In genomic region chr22:21734540-21735197, GRCh38 we compare ENCODE assay signal across 8 cellular contexts. TPM values are rescaled to one million over a fixed set of nuclear protein-coding genes. Genes with fewer than 3 reads are reported as not detected.
A peak's percentile ranks its signal among the peaks of the same experiment; 100 is the strongest.
DNase-seq lines count a peak whose midpoint lies in the region; ATAC-seq and TF ChIP-seq lines count a peak whose summit lies in the region.

No MANE protein-coding gene starts in this region.

- no peaks in the 10 kb centered on the region for H3K9me2 ChIP-seq in OCI-LY1 (ENCODE audit: low read depth, low read length)

- H3K9ac ChIP-seq in OCI-LY1 (ENCODE audit: low read length): peak overlapping the region; percentile 93
- no peak overlapping the region for H3K9ac ChIP-seq in neuronal stem cell (ENCODE audit: low read depth, low read length, poor library complexity)

- H4K20me1 ChIP-seq in OCI-LY1 (ENCODE audit: insufficient read depth, low read length): no peaks in the 10 kb centered on the region

- H3K9me3 ChIP-seq in OCI-LY1 (ENCODE audit: low read length) (no peaks in the 10 kb centered on the region), neuronal stem cell (replicated peaks in 1 of 2; ENCODE audit: control insufficient read depth in 2 of 2, insufficient read depth in 1 of 2, low read depth in 1 of 2, low read length in 2 of 2) (no peaks in the 10 kb centered on the region)

- H3K14ac ChIP-seq in neuronal stem cell (ENCODE audit: low read length): no peak overlapping the region

- H3K4me2 ChIP-seq in OCI-LY1 (ENCODE audit: low read length) (peak overlapping the region; percentile 98), neuronal stem cell (ENCODE audit: insufficient read depth, low read length, poor library complexity, severe bottlenecking) (peak overlapping the region; percentile 81)

- no peak overlapping the region for H2AK5ac ChIP-seq in neuronal stem cell (ENCODE audit: low read depth, low read length)

- H3K27ac ChIP-seq in OCI-LY1 (ENCODE audit: low read depth, low read length, poor library complexity, severe bottlenecking) (peak overlapping the region; percentile 88), neuronal stem cell (replicated peaks; ENCODE audit: low read length) (no peak overlapping the region)

- H2BK15ac ChIP-seq in neuronal stem cell (ENCODE audit: low read length): no peak overlapping the region

- no peak overlapping the region for H2BK12ac ChIP-seq in neuronal stem cell (ENCODE audit: low read length)

- H2BK5ac ChIP-seq in neuronal stem cell (ENCODE audit: low read length): no peak overlapping the region

- H3F3A ChIP-seq in OCI-LY1 (ENCODE audit: insufficient read depth, low read length): no peaks in the 10 kb centered on the region

- H2AFZ ChIP-seq in OCI-LY1 (ENCODE audit: low read length): no peak overlapping the region
- H2AFZ ChIP-seq in neuronal stem cell (ENCODE audit: low read length): peak overlapping the region; percentile 92

- no peaks in the 10 kb centered on the region for H3K79me1 ChIP-seq in neuronal stem cell (ENCODE audit: low read depth, low read length)

- no peaks in the 10 kb centered on the region for H3K79me2 ChIP-seq in OCI-LY1 (ENCODE audit: insufficient read depth, low read length)

- no peak overlapping the region for H3K4ac ChIP-seq in neuronal stem cell (ENCODE audit: low read length)

- no peak overlapping the region for H3K23ac ChIP-seq in neuronal stem cell (ENCODE audit: low read depth, low read length, poor library complexity)

- ATAC-seq in effector memory CD8-positive, alpha-beta T cell (replicated peaks): no peak
- no peak for ATAC-seq in HG03439 (IDR thresholded peaks at IDR 0.05; ENCODE audit: unreplicated experiment)

- H3K36me3 ChIP-seq in OCI-LY1 (ENCODE audit: insufficient read depth, low read length) (no peaks in the 10 kb centered on the region), neuronal stem cell (replicated peaks in 1 of 2; ENCODE audit: control insufficient read depth in 2 of 2, insufficient read depth in 2 of 2, low read length in 2 of 2) (peaks cover 1 to 32% of the 10 kb centered on the region in 2 donors)

- TF ChIP-seq POLR2A in erythroblast (IDR thresholded peaks at IDR 0.05; ENCODE audit: low read length): no peak

- H3K4me3 Mint-ChIP-seq in effector memory CD8-positive, alpha-beta T cell: peak overlapping the region; percentile 93

- no peak overlapping the region for H2BK120ac ChIP-seq in neuronal stem cell (ENCODE audit: low read depth, low read length)

- no peak overlapping the region for H4K8ac ChIP-seq in neuronal stem cell (ENCODE audit: low read depth, low read length)

- no peaks in the 10 kb centered on the region for H3K27me3 Mint-ChIP-seq in effector memory CD8-positive, alpha-beta T cell

- peaks cover 33 to 42% of the 10 kb centered on the region in 2 donors for H3K4me1 Mint-ChIP-seq in effector memory CD8-positive, alpha-beta T cell (ENCODE audit: low read depth in 2 of 2)

- peaks cover 3% of the 10 kb centered on the region for H3K36me3 Mint-ChIP-seq in effector memory CD8-positive, alpha-beta T cell (ENCODE audit: insufficient read depth)

- H3K4me1 ChIP-seq in OCI-LY1 (ENCODE audit: insufficient read depth, low read length, severe bottlenecking): peaks cover 34% of the 10 kb centered on the region
- H3K4me1 ChIP-seq in neuronal stem cell (ENCODE audit: control insufficient read depth in 2 of 2, insufficient read depth in 1 of 2, low read depth in 1 of 2, low read length in 2 of 2): peaks cover 7 to 8% of the 10 kb centered on the region in 2 donors

- H3K18ac ChIP-seq in neuronal stem cell (ENCODE audit: low read length): no peak overlapping the region

- H3K4me3 ChIP-seq in OCI-LY1 (ENCODE audit: low read depth, low read length, poor library complexity, severe bottlenecking) (peak overlapping the region; percentile 89), neuronal stem cell (ENCODE audit: low read length in 2 of 2) (peak overlapping the region; percentile 55 to 94)

- DNase-seq in DMS53 (lab: John Stamatoyannopoulos, UW): peak; percentile 29
- DNase-seq in DMS53 treated with DMSO at 0.1 percent for 48 hours (lab: John Stamatoyannopoulos, UW; ENCODE audit: unreplicated experiment): no peak
- DNase-seq in effector memory CD8-positive, alpha-beta T cell: no peak
- no peak for DNase-seq in neuronal stem cell (ENCODE audit: low spot score)
- DNase-seq in HuH-7 (ENCODE audit: low spot score): no peak
- DNase-seq in erythroblast (lab: John Stamatoyannopoulos, UW): no peak

- no peak for TF ChIP-seq CTCF in OCI-LY1 (IDR thresholded peaks at IDR 0.05; ENCODE audit: low read length)

- H4K91ac ChIP-seq in neuronal stem cell (ENCODE audit: low read depth, low read length, poor library complexity): no peak overlapping the region

- H3K9me3 Mint-ChIP-seq in effector memory CD8-positive, alpha-beta T cell: no peaks in the 10 kb centered on the region

- H3K27me3 ChIP-seq in OCI-LY1 (ENCODE audit: insufficient read depth, low read length) (no peaks in the 10 kb centered on the region), neuronal stem cell (ENCODE audit: control insufficient read depth in 3 of 3, insufficient read depth in 3 of 3, low read depth in 1 of 3, low read length in 3 of 3) (peaks cover 0 to 11% (median 2%) of the 10 kb centered on the region in 3 experiments)

- WGBS in neuronal stem cell (ENCODE audit: extremely low coverage in 2 of 2, insufficient read length in 2 of 2, insufficient replicate concordance in 1 of 2), 2 donors: no CpG with 5 or more reads among the region's 8 CpGs

- H3K27ac Mint-ChIP-seq in effector memory CD8-positive, alpha-beta T cell: peak overlapping the region; percentile 88 to 95

RNA-seq across cellular contexts. Expression of gene YPEL1, which starts 0.9 kb away (rescaled TPM):
- polyA plus RNA-seq in neuronal stem cell (2013, experiment 1 of 2): 27.0 TPM
- polyA plus RNA-seq in neuronal stem cell (2013, experiment 2 of 2): 27.1 TPM
